ENCODE assay signal across 5 cellular contexts in the genomic region with DNA sequence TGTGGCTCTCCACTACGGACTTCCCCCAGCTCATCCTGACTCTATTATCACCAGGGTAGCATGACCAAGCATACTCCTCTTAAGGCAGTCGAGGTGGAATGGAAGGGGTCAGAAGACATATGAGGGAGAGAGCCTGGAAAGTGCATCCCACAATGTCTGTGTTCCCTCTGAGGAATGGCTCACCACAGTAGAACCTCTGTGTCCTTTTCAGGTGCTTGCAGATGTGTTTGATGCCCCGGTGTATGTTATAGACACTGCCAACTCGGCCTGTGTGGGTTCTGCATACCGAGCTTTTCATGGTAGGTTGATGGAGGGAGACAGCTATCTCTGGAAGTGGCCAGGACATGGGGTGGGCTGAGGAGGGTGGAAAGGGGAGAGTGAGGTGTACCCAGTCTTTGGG.
"Had no signal": no experiment of that assay in that cellular context is flagged by ENCODE, and none has a peak within 500 bp of the region (broad histone marks: within the 10 kb centered on the region; RNA-seq: fewer than 3 reads in every experiment).

No MANE protein-coding gene starts in this region.

- FAIRE-seq: H1, H54 had no signal

- H3K4me3 ChIP-seq: GM23338 had no signal

- H2AFZ ChIP-seq: GM23338 had no signal

- H3K27ac ChIP-seq: HL-60 had no signal

- H3K27ac Mint-ChIP-seq: GM23338, H9 had no signal

- H3K4me2 ChIP-seq: GM23338 had no signal

- H3K4me3 Mint-ChIP-seq: GM23338, H9 had no signal

- H3K4me1 Mint-ChIP-seq: GM23338, H9 had no signal

- H3K9me3 Mint-ChIP-seq: GM23338 had no signal
